In genomic region chr10:42637142-42637541, GRCh38 we compare ENCODE assay signal across 8 cellular contexts. TPM values are rescaled to one million over a fixed set of nuclear protein-coding genes. Genes with fewer than 3 reads are reported as not detected.
DNase-seq lines count a peak whose midpoint lies in the region; ATAC-seq and TF ChIP-seq lines count a peak whose summit lies in the region.

No MANE protein-coding gene starts in this region.

- H3K27ac ChIP-seq in foreskin keratinocyte (peak overlapping the region; percentile 96), sigmoid colon (peak overlapping the region; percentile 89 to 92 (median 90))

- no peak for TF ChIP-seq POLR2A in sigmoid colon (IDR thresholded peaks at IDR 0.05)

- H3K4me3 Mint-ChIP-seq in T-helper 1 cell treated with Interleukin-12 subunit alpha and Interleukin-12 subunit beta and Interleukin-4 antibody, amounts not matched to agents 30 μg/mL and 1 μg/mL, for 36 hours, result peak overlapping the region; percentile 92

- H3K27ac Mint-ChIP-seq in T-helper 1 cell treated with Interleukin-12 subunit alpha and Interleukin-12 subunit beta and Interleukin-4 antibody, amounts not matched to agents 30 μg/mL and 1 μg/mL, for 36 hours, result peak overlapping the region; percentile 95

- H3K9me3 Mint-ChIP-seq in T-helper 1 cell treated with Interleukin-12 subunit alpha and Interleukin-12 subunit beta and Interleukin-4 antibody, amounts not matched to agents 30 μg/mL and 1 μg/mL, for 36 hours, result no peaks in the 10 kb centered on the region

- intact Hi-C loops in sigmoid colon (cut with DNase I), result no loop called here

- no peaks in the 10 kb centered on the region for H3K27me3 ChIP-seq in HAP-1 (ENCODE audit: low read depth)
- no peaks in the 10 kb centered on the region for H3K27me3 ChIP-seq in foreskin keratinocyte
- no peaks in the 10 kb centered on the region for H3K27me3 ChIP-seq in sigmoid colon

- no peak for ATAC-seq in foreskin keratinocyte

- no peaks in the 10 kb centered on the region; the same call in 1 of the 2 replicates for H3K36me3 ChIP-seq in HAP-1 (replicated peaks)
- peaks cover 0 to 3% (median 2%) of the 10 kb centered on the region in 4 donors for H3K36me3 ChIP-seq in sigmoid colon

- no peaks in the 10 kb centered on the region for H3K27me3 Mint-ChIP-seq in T-helper 1 cell treated with Interleukin-12 subunit alpha and Interleukin-12 subunit beta and Interleukin-4 antibody, amounts not matched to agents 30 μg/mL and 1 μg/mL, for 36 hours (ENCODE audit: low read depth)

- TF ChIP-seq CTCF in foreskin keratinocyte (conservative IDR thresholded peaks at IDR 0.05), result no peak
- no peak for TF ChIP-seq CTCF in sigmoid colon (IDR thresholded peaks at IDR 0.05)

- in situ Hi-C loops in HAP-1 (cut with MboI; ENCODE audit: low sequenced_read_pairs), result no loop called here

- H3K4me1 ChIP-seq in HAP-1 (peaks cover 9% of the 10 kb centered on the region), foreskin keratinocyte (peaks cover 8% of the 10 kb centered on the region), sigmoid colon (peaks cover 0 to 10% (median 3%) of the 10 kb centered on the region in 4 donors)

- TF ChIP-seq EP300 in sigmoid colon (IDR thresholded peaks at IDR 0.05), result no peak

- 23 to 63% methylated on average over 3 of the region's 3 CpGs for WGBS in sigmoid colon, 2 donors

- H3K4me1 Mint-ChIP-seq in T-helper 1 cell treated with Interleukin-12 subunit alpha and Interleukin-12 subunit beta and Interleukin-4 antibody, amounts not matched to agents 30 μg/mL and 1 μg/mL, for 36 hours (ENCODE audit: low read depth), result peaks cover 25% of the 10 kb centered on the region

- H3K36me3 Mint-ChIP-seq in T-helper 1 cell treated with Interleukin-12 subunit alpha and Interleukin-12 subunit beta and Interleukin-4 antibody, amounts not matched to agents 30 μg/mL and 1 μg/mL, for 36 hours (ENCODE audit: low read depth), result peaks cover 20% of the 10 kb centered on the region

- peak overlapping the region; percentile 98 for H3K4me3 ChIP-seq in HAP-1
- H3K4me3 ChIP-seq in sigmoid colon, result peak overlapping the region in 1 of 4 donors; percentile 82

- H3K9me3 ChIP-seq in HAP-1 (no peaks in the 10 kb centered on the region), sigmoid colon (no peaks in the 10 kb centered on the region)

- DNase-seq in HAP-1 (ENCODE audit: low spot score in 2 of 2) (no peak), foreskin keratinocyte (no peak), sigmoid colon (no peak), Ammon's horn (ENCODE audit: low spot score) (no peak), midbrain (lab: John Stamatoyannopoulos, UW) (no peak), NCI-H2029 (lab: John Stamatoyannopoulos, UW) (no peak), GOT3 (lab: John Stamatoyannopoulos, UW) (no peak)

RNA-seq across cellular contexts. Expression of gene ZNF33B, which starts 1.2 kb away (rescaled TPM):
- total RNA-seq in foreskin keratinocyte (11.0 and 12.8 TPM in 2 replicates), sigmoid colon (10 to 100 TPM; 14.8 to 21.9 (median 17.4) TPM)
- polyA plus RNA-seq in foreskin keratinocyte (4.0 and 4.4 TPM in 2 replicates), sigmoid colon (10 to 100 TPM; 12.1 to 13.8 (median 12.3) TPM)
